Comparison of ENCODE assay signal across 1 cellular context in the genomic region with DNA sequence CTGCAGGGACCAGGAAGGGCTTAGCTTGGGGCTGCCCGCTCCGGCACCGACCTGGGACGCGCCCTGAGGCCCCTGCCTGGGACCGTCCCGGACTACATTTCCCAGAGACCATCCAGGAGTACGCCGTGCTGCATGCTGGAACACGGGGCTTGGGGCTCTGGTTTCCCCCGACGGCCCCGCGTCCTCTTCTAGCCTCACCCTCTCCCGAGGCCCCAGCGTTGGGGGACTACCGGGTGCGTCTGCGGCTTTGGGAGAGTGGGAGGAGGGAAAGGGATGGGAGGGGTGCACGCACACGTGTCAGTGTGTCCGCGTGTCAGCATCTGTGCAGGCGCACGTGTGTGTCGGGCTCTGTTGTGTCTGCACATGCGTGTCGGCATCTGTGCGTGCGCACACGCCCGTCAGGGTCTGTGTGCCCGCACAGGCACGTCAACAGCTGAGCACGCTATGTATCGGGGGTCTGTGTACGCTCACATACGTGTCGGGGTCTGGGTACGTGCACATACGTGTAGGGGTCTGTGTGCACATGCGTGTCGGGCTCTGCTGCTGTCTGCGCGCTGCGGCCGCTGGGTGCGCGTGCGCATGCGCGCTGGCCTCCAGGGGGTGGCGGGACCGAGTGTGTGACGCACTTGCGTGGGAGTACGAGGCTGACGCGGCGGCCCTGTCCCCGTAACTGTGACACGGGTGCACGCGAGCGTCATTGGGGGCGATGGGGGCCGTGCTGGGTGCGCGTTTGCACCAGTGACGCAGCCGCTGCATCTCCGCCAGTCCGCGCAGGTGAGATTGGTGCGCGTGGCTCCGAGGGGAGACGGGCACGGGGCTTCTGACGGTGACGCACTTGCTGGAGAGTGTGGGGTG.
TF ChIP-seq lines count a peak whose summit lies in the region.

Gene ZNF331 (plus strand): TSS at position 623 of the 855 bp plus-strand sequence. CDS start 31,232 bp downstream, outside the sequence.

TF ChIP-seq in HepG2, 621 proteins besides CTCF, POLR2A, EP300 and RAD21 (continued from another document):
- TF ChIP-seq LBX2 (CRISPR knock-in tag; IDR thresholded peaks at IDR 0.05; ENCODE audit: borderline replicate concordance) (peak; percentile 35; the same call in 1 of the 2 replicates), ZSCAN22 (CRISPR knock-in tag; IDR thresholded peaks at IDR 0.05) (no peak), ZMYM4 (CRISPR knock-in tag; IDR thresholded peaks at IDR 0.05) (peak; percentile 14; the same call in 1 of the 2 replicates), ZBTB7A (CRISPR knock-in tag; IDR thresholded peaks at IDR 0.05) (0 out of 2 replicates have a peak, but pooled peaks have one; percentile 24), SRSF4 (IDR thresholded peaks at IDR 0.05; ENCODE audit: low read depth, low read length, poor library complexity, severe bottlenecking) (no peak), ZNF605 (CRISPR knock-in tag; IDR thresholded peaks at IDR 0.05) (peak; percentile 47; the same call in 1 of the 2 replicates), ZNF503 (CRISPR knock-in tag; IDR thresholded peaks at IDR 0.05) (no peak), ZFP82 (CRISPR knock-in tag; IDR thresholded peaks at IDR 0.05; ENCODE audit: borderline replicate concordance) (0 out of 2 replicates have a peak, but pooled peaks have one; percentile 27), ATF7 (IDR thresholded peaks at IDR 0.05) (no peak), ATF7 (CRISPR knock-in tag; IDR thresholded peaks at IDR 0.05) (no peak), SAP130 (CRISPR knock-in tag; IDR thresholded peaks at IDR 0.05; ENCODE audit: low read depth) (peak; percentile 61; the same call in 1 of the 2 replicates), MAF1 (CRISPR knock-in tag; IDR thresholded peaks at IDR 0.05; ENCODE audit: borderline replicate concordance) (no peak), FOXA3 (CRISPR knock-in tag; IDR thresholded peaks at IDR 0.05) (no peak), ZNF317 (CRISPR knock-in tag; IDR thresholded peaks at IDR 0.05) (peak; percentile 51; the same call in 1 of the 2 replicates), STAG1 (CRISPR knock-in tag; IDR thresholded peaks at IDR 0.05) (no peak), JUNB (CRISPR knock-in tag; IDR thresholded peaks at IDR 0.05; ENCODE audit: borderline replicate concordance) (peak; percentile 60), AHR (CRISPR knock-in tag; IDR thresholded peaks at IDR 0.05) (no peak), ZNF501 (CRISPR knock-in tag; IDR thresholded peaks at IDR 0.05) (peak; percentile 45; the same call in 1 of the 2 replicates), FIP1L1 (IDR thresholded peaks at IDR 0.05; ENCODE audit: borderline replicate concordance, insufficient read depth, low read depth, low read length) (no peak; the same call in 1 of the 2 replicates), ZNF589 (CRISPR knock-in tag; conservative IDR thresholded peaks at IDR 0.05) (peak; percentile 70; the same call in 1 of the 2 replicates), ZNF556 (CRISPR knock-in tag; IDR thresholded peaks at IDR 0.05; ENCODE audit: borderline replicate concordance) (peak; percentile 40; the same call in 1 of the 2 replicates)
- TF ChIP-seq, protein P1, sequence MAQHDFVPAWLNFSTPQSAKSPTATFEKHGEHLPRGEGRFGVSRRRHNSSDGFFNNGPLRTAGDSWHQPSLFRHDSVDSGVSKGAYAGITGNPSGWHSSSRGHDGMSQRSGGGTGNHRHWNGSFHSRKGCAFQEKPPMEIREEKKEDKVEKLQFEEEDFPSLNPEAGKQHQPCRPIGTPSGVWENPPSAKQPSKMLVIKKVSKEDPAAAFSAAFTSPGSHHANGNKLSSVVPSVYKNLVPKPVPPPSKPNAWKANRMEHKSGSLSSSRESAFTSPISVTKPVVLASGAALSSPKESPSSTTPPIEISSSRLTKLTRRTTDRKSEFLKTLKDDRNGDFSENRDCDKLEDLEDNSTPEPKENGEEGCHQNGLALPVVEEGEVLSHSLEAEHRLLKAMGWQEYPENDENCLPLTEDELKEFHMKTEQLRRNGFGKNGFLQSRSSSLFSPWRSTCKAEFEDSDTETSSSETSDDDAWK (CRISPR knock-in tag; IDR thresholded peaks at IDR 0.05) = no peak
- TF ChIP-seq, protein P2, sequence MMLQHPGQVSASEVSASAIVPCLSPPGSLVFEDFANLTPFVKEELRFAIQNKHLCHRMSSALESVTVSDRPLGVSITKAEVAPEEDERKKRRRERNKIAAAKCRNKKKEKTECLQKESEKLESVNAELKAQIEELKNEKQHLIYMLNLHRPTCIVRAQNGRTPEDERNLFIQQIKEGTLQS (CRISPR knock-in tag; IDR thresholded peaks at IDR 0.05) = no peak
- TF ChIP-seq, protein P3, sequence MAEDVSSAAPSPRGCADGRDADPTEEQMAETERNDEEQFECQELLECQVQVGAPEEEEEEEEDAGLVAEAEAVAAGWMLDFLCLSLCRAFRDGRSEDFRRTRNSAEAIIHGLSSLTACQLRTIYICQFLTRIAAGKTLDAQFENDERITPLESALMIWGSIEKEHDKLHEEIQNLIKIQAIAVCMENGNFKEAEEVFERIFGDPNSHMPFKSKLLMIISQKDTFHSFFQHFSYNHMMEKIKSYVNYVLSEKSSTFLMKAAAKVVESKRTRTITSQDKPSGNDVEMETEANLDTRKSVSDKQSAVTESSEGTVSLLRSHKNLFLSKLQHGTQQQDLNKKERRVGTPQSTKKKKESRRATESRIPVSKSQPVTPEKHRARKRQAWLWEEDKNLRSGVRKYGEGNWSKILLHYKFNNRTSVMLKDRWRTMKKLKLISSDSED (CRISPR knock-in tag; IDR thresholded peaks at IDR 0.05) = no peak
